11 cellular contexts compared by ENCODE assay signal in genomic region chr6:121222656-121223055, GRCh38.
DNase-seq lines count a peak whose midpoint lies in the region; ATAC-seq, FAIRE-seq and TF ChIP-seq lines count a peak whose summit lies in the region.
"Had no signal": no experiment of that assay in that cellular context is flagged by ENCODE, and none has a peak within 500 bp of the region (broad histone marks: within the 10 kb centered on the region; RNA-seq: fewer than 3 reads in every experiment).

No MANE protein-coding gene starts in this region.

- TF ChIP-seq RAD21 in HCT116 (IDR thresholded peaks at IDR 0.05; ENCODE audit: low read depth) = peak; percentile 33; the same call in 1 of the 2 replicates

- H2AFZ ChIP-seq in HCT116 (ENCODE audit: low read depth, low read length, poor library complexity, severe bottlenecking) = no peak overlapping the region

- H4K20me1 ChIP-seq in HCT116 (ENCODE audit: insufficient read depth) = no peaks in the 10 kb centered on the region; the same call in 1 of the 2 replicates

- TF ChIP-seq CTCF in HCT116 (IDR thresholded peaks at IDR 0.05 in 2 of 3, conservative IDR thresholded peaks at IDR 0.05 in 1 of 3; ENCODE audit: borderline replicate concordance in 1 of 3, insufficient read depth in 1 of 3, low read depth in 2 of 3, low read length in 2 of 3) = peak in 1 of 3 experiments; percentile 49; a peak in 2 of 6 replicates
- no peak for TF ChIP-seq CTCF in astrocyte of the cerebellum (IDR thresholded peaks at IDR 0.05; ENCODE audit: low read depth, low read length, missing control alignments)

- RAD21 ChIA-PET in HCT116 (lab: Charles Lee; ENCODE audit: low non-redundant PET in 1 of 2, low total read pairs in 2 of 2, uncharacterized antibody in 2 of 2, unreplicated experiment in 2 of 2) = no interaction called here

- H3K27me3 ChIP-seq in HCT116 (ENCODE audit: insufficient read depth, low read length) = no peaks in the 10 kb centered on the region

- DNase-seq in HCT116 (ENCODE audit: low read depth, low spot score) = no peak
- peak; percentile 9 for DNase-seq in astrocyte of the cerebellum (ENCODE audit: low read depth)
- peak; percentile 70 for DNase-seq in inferior parietal cortex (ENCODE audit: extremely low spot score)
- no peak for DNase-seq in C1 segment of cervical spinal cord (lab: John Stamatoyannopoulos, UW)
- DNase-seq in NCI-H1417 treated with DMSO at 0.1 percent for 48 hours (lab: John Stamatoyannopoulos, UW) = no peak
- DNase-seq in effector CD8-positive, alpha-beta T cell (lab: John Stamatoyannopoulos, UW) = no peak
- DNase-seq: activated T-cell treated with anti-CD3 and anti-CD28 coated beads, Interleukin-2, amount 50 U/mL, for 1 hour; DMS153; effector CD4-positive, alpha-beta T cell had no signal

- no peaks in the 10 kb centered on the region for H3K36me3 ChIP-seq in HCT116 (ENCODE audit: control insufficient read depth in 1 of 2, insufficient read depth in 2 of 2, low read length in 2 of 2)

- no peak overlapping the region for H3K4me2 ChIP-seq in HCT116 (ENCODE audit: low read length)

- H3K9me2 ChIP-seq in HCT116 (ENCODE audit: insufficient read depth) = no peaks in the 10 kb centered on the region

- CTCF ChIA-PET in HCT116 (lab: Charles Lee) = no interaction called here

- ATAC-seq in HCT116 (no peak; the same call in 1 of the 2 replicates), HG03159 (IDR thresholded peaks at IDR 0.05; ENCODE audit: unreplicated experiment) (no peak)

- FAIRE-seq in A204.1 (lab: Jason Lieb, UNC) = peak; percentile 95

- H3K27ac ChIP-seq in HCT116 (ENCODE audit: low read depth, low read length) = no peak overlapping the region

- no peaks in the 10 kb centered on the region for H3K79me2 ChIP-seq in HCT116 (ENCODE audit: insufficient read depth, low read length)

- POLR2A ChIA-PET in HCT116 (lab: Charles Lee) = no interaction called here

- no TSS peak for BruUV-seq in HCT116 (replicated peaks; lab: Mats Ljungman, UMichigan)

- in situ Hi-C loops in astrocyte of the cerebellum (cut with HindIII; ENCODE audit: low sequenced_read_pairs) = no loop called here

- no peak for TF ChIP-seq POLR2A in HCT116 (IDR thresholded peaks at IDR 0.05; ENCODE audit: borderline replicate concordance, extremely low read depth, insufficient read depth, insufficient read length)

- intact Hi-C loops in HCT116 (cut with micrococcal nuclease) = loop anchor here (5.0 kb wide), 1 partner anchor 165 kb away; no protein-coding TSS in a partner anchor

- H3K4me3 ChIP-seq in HCT116 (replicated peaks in 1 of 2; ENCODE audit: low read depth in 1 of 2, low read length in 2 of 2) (no peak overlapping the region), astrocyte of the cerebellum (ENCODE audit: low read depth, low read length) (no peak overlapping the region)

- H3K9ac ChIP-seq in HCT116 (ENCODE audit: low read length) = no peak overlapping the region

- H3K9me3 ChIP-seq in HCT116 (ENCODE audit: control insufficient read depth in 1 of 2, insufficient read depth in 1 of 2, low read depth in 1 of 2, low read length in 2 of 2) = no peaks in the 10 kb centered on the region

- no peaks in the 10 kb centered on the region for H3K4me1 ChIP-seq in HCT116 (ENCODE audit: control insufficient read depth in 1 of 2, insufficient read depth in 2 of 2, low read length in 2 of 2)

TF ChIP-seq in HCT116, 20 proteins besides CTCF, POLR2A, EP300 and RAD21:
- TF ChIP-seq EZH2 (IDR thresholded peaks at IDR 0.05) = no peak
- no peak for TF ChIP-seq EGR1 (IDR thresholded peaks at IDR 0.05; ENCODE audit: low read depth)
- no peak for TF ChIP-seq JUND (IDR thresholded peaks at IDR 0.05)
- no peak for TF ChIP-seq POLR2AphosphoS5 (IDR thresholded peaks at IDR 0.05; ENCODE audit: low read depth, low read length)
- TF ChIP-seq SRF (IDR thresholded peaks at IDR 0.05; ENCODE audit: low read depth) = no peak
- TF ChIP-seq ZFX (IDR thresholded peaks at IDR 0.05) = no peak
- TF ChIP-seq ZNF274 (IDR thresholded peaks at IDR 0.05; ENCODE audit: low read depth, low read length) = no peak
- TF ChIP-seq YY1 (IDR thresholded peaks at IDR 0.05; ENCODE audit: extremely low read depth, insufficient replicate concordance, low read depth, low read length) = no peak
- no peak for TF ChIP-seq ATF3 (IDR thresholded peaks at IDR 0.05)

Comparison
In these comparisons a context has a peak if more than half of its experiments do, and no peak if none do; other contexts are left out.
1. DNase-seq: peak in astrocyte of the cerebellum (single experiment) and inferior parietal cortex (single experiment); none in HCT116 (single experiment), C1 segment of cervical spinal cord (0 of 14), NCI-H1417 treated with DMSO at 0.1 percent for 48 hours (single experiment) and effector CD8-positive, alpha-beta T cell (single experiment).